ENCODE assay signal across 12 cellular contexts in the genomic region with DNA sequence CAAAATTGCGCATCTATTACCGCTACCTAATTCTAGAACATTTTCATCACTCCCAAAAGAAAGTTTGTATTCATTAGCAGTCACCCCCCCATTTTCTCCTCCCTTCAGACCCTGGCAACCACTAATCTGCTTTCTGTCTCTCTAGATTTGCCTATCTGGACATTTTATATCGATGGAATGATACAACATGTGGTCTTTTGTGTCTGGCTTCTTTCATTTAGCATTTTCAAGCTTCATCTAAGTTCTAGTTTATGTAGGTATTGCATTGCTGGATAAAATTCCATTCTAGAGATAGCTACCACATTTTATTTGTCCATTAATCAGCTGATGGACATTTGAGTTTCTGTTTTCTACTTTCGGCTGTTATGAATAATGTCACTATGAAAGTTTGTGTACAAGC.
"Had no signal": no experiment of that assay in that cellular context is flagged by ENCODE, and none has a peak within 500 bp of the region (broad histone marks: within the 10 kb centered on the region; RNA-seq: fewer than 3 reads in every experiment).

No MANE protein-coding gene starts in this region.

- H3K9me3 Mint-ChIP-seq: activated CD8-positive, alpha-beta T cell treated with anti-CD3 and anti-CD28 coated beads for 36 hours; central memory CD8-positive, alpha-beta T cell; neural progenitor cell had no signal

- H3K27me3 Mint-ChIP-seq: activated CD8-positive, alpha-beta T cell treated with anti-CD3 and anti-CD28 coated beads for 36 hours; central memory CD8-positive, alpha-beta T cell had no signal

- H3K27ac Mint-ChIP-seq: neural progenitor cell had no signal

- DNase-seq: activated CD4-positive, alpha-beta T cell treated with anti-CD3 and anti-CD28 coated beads for 1 hour; activated CD8-positive, alpha-beta memory T cell treated with anti-CD3 and anti-CD28 coated beads, Interleukin-2, amount 50 U/mL, for 4 hours; activated CD8-positive, alpha-beta T cell treated with anti-CD3 and anti-CD28 coated beads for 36 hours; activated naive CD4-positive, alpha-beta T cell; dermis blood vessel endothelial cell; hypothalamus; kidney glomerular epithelial cell; retina; tibial artery had no signal

- H3K27me3 ChIP-seq: neural progenitor cell, tibial artery had no signal

- H3K27ac ChIP-seq: neural progenitor cell, parathyroid adenoma, tibial artery had no signal

- H3K9me3 ChIP-seq: tibial artery had no signal

- H3K4me1 Mint-ChIP-seq: neural progenitor cell had no signal

- H3K4me1 ChIP-seq: neural progenitor cell, parathyroid adenoma had no signal

- H3K4me3 ChIP-seq: neural progenitor cell, tibial artery had no signal

- H3K36me3 ChIP-seq: neural progenitor cell, tibial artery had no signal

- H3K4me3 Mint-ChIP-seq: activated CD8-positive, alpha-beta T cell treated with anti-CD3 and anti-CD28 coated beads for 36 hours; central memory CD8-positive, alpha-beta T cell; neural progenitor cell had no signal
